In the genomic region with DNA sequence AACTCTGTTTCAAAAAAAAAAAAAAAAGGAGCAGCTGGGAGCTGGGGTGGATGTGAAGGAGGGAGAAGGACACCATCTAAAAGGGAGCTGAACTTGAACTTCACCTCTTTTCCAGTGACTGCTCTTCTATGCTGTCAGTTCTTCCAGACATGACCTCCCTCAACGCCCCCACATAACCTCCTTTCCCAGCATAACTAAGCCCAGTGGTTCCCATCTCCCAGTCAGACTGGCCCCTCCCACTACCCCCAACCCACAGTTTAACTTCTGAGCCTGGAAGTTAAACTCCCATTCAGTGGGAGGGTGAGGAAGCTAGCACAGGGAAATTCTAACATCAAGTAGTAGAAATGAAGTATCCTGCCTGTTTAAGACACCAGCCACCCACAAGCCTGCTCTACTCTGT, we compare ENCODE assay signal across 1 cellular context.
TF ChIP-seq lines count a peak whose summit lies in the region.

No MANE protein-coding gene starts in this region.

TF ChIP-seq in GM12878, 131 proteins besides CTCF, POLR2A, EP300 and RAD21:
- TF ChIP-seq, protein P1, sequence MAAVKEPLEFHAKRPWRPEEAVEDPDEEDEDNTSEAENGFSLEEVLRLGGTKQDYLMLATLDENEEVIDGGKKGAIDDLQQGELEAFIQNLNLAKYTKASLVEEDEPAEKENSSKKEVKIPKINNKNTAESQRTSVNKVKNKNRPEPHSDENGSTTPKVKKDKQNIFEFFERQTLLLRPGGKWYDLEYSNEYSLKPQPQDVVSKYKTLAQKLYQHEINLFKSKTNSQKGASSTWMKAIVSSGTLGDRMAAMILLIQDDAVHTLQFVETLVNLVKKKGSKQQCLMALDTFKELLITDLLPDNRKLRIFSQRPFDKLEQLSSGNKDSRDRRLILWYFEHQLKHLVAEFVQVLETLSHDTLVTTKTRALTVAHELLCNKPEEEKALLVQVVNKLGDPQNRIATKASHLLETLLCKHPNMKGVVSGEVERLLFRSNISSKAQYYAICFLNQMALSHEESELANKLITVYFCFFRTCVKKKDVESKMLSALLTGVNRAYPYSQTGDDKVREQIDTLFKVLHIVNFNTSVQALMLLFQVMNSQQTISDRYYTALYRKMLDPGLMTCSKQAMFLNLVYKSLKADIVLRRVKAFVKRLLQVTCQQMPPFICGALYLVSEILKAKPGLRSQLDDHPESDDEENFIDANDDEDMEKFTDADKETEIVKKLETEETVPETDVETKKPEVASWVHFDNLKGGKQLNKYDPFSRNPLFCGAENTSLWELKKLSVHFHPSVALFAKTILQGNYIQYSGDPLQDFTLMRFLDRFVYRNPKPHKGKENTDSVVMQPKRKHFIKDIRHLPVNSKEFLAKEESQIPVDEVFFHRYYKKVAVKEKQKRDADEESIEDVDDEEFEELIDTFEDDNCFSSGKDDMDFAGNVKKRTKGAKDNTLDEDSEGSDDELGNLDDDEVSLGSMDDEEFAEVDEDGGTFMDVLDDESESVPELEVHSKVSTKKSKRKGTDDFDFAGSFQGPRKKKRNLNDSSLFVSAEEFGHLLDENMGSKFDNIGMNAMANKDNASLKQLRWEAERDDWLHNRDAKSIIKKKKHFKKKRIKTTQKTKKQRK (IDR thresholded peaks at IDR 0.05; ENCODE audit: low read depth, low read length) = no peak
- no peak for TF ChIP-seq POLR2AphosphoS2 (IDR thresholded peaks at IDR 0.05; ENCODE audit: low read depth, low read length)
- no peak for TF ChIP-seq EZH2 (IDR thresholded peaks at IDR 0.05; ENCODE audit: borderline replicate concordance, control insufficient read depth, low read depth, low read length)
- TF ChIP-seq MYB (IDR thresholded peaks at IDR 0.05; ENCODE audit: borderline replicate concordance, low read depth, low read length) = no peak
- TF ChIP-seq HDGF (IDR thresholded peaks at IDR 0.05) = no peak
- TF ChIP-seq, protein P2, sequence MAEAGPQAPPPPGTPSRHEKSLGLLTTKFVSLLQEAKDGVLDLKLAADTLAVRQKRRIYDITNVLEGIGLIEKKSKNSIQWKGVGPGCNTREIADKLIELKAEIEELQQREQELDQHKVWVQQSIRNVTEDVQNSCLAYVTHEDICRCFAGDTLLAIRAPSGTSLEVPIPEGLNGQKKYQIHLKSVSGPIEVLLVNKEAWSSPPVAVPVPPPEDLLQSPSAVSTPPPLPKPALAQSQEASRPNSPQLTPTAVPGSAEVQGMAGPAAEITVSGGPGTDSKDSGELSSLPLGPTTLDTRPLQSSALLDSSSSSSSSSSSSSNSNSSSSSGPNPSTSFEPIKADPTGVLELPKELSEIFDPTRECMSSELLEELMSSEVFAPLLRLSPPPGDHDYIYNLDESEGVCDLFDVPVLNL (IDR thresholded peaks at IDR 0.05; ENCODE audit: low read depth, low read length) = no peak
- no peak for TF ChIP-seq TBL1XR1 (IDR thresholded peaks at IDR 0.05; ENCODE audit: low read depth, low read length)
- TF ChIP-seq, protein P3, sequence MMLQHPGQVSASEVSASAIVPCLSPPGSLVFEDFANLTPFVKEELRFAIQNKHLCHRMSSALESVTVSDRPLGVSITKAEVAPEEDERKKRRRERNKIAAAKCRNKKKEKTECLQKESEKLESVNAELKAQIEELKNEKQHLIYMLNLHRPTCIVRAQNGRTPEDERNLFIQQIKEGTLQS (IDR thresholded peaks at IDR 0.05; ENCODE audit: borderline replicate concordance, extremely low read depth, low read depth, low read length) = no peak
- TF ChIP-seq, protein P4, sequence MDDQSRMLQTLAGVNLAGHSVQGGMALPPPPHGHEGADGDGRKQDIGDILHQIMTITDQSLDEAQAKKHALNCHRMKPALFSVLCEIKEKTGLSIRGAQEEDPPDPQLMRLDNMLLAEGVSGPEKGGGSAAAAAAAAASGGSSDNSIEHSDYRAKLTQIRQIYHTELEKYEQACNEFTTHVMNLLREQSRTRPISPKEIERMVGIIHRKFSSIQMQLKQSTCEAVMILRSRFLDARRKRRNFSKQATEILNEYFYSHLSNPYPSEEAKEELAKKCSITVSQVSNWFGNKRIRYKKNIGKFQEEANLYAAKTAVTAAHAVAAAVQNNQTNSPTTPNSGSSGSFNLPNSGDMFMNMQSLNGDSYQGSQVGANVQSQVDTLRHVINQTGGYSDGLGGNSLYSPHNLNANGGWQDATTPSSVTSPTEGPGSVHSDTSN (IDR thresholded peaks at IDR 0.05; ENCODE audit: insufficient replicate concordance, low read depth, low read length) = no peak
- no peak for TF ChIP-seq NR2F1 (conservative IDR thresholded peaks at IDR 0.05)
- TF ChIP-seq RCOR1 (conservative IDR thresholded peaks at IDR 0.05; ENCODE audit: low read depth, low read length) = no peak
- TF ChIP-seq, protein P5, sequence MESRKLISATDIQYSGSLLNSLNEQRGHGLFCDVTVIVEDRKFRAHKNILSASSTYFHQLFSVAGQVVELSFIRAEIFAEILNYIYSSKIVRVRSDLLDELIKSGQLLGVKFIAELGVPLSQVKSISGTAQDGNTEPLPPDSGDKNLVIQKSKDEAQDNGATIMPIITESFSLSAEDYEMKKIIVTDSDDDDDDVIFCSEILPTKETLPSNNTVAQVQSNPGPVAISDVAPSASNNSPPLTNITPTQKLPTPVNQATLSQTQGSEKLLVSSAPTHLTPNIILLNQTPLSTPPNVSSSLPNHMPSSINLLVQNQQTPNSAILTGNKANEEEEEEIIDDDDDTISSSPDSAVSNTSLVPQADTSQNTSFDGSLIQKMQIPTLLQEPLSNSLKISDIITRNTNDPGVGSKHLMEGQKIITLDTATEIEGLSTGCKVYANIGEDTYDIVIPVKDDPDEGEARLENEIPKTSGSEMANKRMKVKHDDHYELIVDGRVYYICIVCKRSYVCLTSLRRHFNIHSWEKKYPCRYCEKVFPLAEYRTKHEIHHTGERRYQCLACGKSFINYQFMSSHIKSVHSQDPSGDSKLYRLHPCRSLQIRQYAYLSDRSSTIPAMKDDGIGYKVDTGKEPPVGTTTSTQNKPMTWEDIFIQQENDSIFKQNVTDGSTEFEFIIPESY (IDR thresholded peaks at IDR 0.05) = no peak
- TF ChIP-seq JUNB (IDR thresholded peaks at IDR 0.05) = no peak
